14 cellular contexts compared by ENCODE assay signal in the genomic region with DNA sequence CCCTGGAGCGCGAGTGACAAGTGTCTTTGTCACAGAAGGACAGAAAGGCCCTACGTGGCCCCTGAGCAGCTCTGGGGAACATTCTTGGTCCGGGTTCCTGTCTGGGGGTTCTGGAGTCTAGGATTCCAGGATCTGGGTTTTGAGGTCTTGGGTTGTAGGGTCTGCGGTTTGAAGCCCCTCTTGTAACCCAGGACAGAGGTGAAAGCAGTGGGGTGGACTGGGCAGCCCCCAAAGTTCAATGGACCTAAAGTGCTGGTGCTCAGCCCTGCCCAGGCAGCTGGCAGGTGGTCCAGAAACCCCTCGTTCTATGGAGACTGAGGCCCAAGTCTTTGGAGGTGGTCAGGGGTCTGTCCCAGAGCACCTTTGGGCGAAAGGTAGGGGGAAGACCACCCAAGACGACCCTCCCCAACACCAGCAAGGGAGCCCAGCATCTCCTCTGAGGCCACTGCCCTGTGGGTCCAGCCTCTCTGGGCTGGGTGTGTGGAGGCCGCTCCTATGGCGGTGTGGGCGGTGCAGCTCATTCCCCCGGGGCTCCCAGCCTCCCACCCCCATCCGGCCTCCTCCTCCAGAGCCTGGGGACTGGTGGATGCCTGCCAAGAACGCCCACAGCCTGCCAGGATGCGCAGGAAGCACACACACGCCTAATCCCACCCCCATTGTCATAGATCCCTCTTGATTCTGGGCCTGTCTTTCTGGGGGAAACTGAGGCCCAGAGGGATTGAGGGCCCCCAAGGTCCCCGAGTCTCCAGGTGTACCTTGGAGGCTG. TPM values are rescaled to one million over a fixed set of nuclear protein-coding genes. Genes with fewer than 3 reads are reported as not detected.
A peak's percentile ranks its signal among the peaks of the same experiment; 100 is the strongest.
DNase-seq lines count a peak whose midpoint lies in the region; ATAC-seq and TF ChIP-seq lines count a peak whose summit lies in the region.
"Had no signal": no experiment of that assay in that cellular context is flagged by ENCODE, and none has a peak within 500 bp of the region (broad histone marks: within the 10 kb centered on the region; RNA-seq: fewer than 3 reads in every experiment).

No MANE protein-coding gene starts in this region.

- H3K27me3 Mint-ChIP-seq in neural progenitor cell (ENCODE audit: insufficient read depth, low read depth) (peaks cover 16% of the 10 kb centered on the region), endodermal cell (ENCODE audit: insufficient read depth) (peaks cover 10% of the 10 kb centered on the region)

- WGBS in endodermal cell (ENCODE audit: insufficient coverage in 1 of 2, insufficient read length in 1 of 2), 2 experiments, result 76 to 86% methylated on average over 6 to 17 of the region's 17 CpGs

- H3K4me3 Mint-ChIP-seq in neural progenitor cell (no peak overlapping the region), endodermal cell (no peak overlapping the region)
- H3K4me3 Mint-ChIP-seq: activated CD4-positive, alpha-beta memory T cell treated with anti-CD3 and anti-CD28 coated beads for 36 hours; activated naive CD8-positive, alpha-beta T cell treated with anti-CD3 and anti-CD28 coated beads, Interleukin-2, amount 10 ng/mL, durations not matched to agents 7 days and 5 days had no signal

- H3K79me2 ChIP-seq in neural progenitor cell (ENCODE audit: low read depth) (no peaks in the 10 kb centered on the region), Karpas-422 (ENCODE audit: low read length) (no peaks in the 10 kb centered on the region)

- H3K9me3 Mint-ChIP-seq in neural progenitor cell, result no peaks in the 10 kb centered on the region
- H3K9me3 Mint-ChIP-seq in endodermal cell, result no peaks in the 10 kb centered on the region
- H3K9me3 Mint-ChIP-seq: activated CD4-positive, alpha-beta memory T cell treated with anti-CD3 and anti-CD28 coated beads for 36 hours; activated naive CD8-positive, alpha-beta T cell treated with anti-CD3 and anti-CD28 coated beads, Interleukin-2, amount 10 ng/mL, durations not matched to agents 7 days and 5 days had no signal

- H3K36me3 Mint-ChIP-seq in neural progenitor cell (no peaks in the 10 kb centered on the region), endodermal cell (ENCODE audit: low read depth) (no peaks in the 10 kb centered on the region)
- H3K36me3 Mint-ChIP-seq: activated CD4-positive, alpha-beta memory T cell treated with anti-CD3 and anti-CD28 coated beads for 36 hours; activated naive CD8-positive, alpha-beta T cell treated with anti-CD3 and anti-CD28 coated beads, Interleukin-2, amount 10 ng/mL, durations not matched to agents 7 days and 5 days had no signal

- H3K4me1 ChIP-seq in neural progenitor cell (peaks cover 15% of the 10 kb centered on the region), Karpas-422 (ENCODE audit: low read length) (peaks cover 19% of the 10 kb centered on the region), endodermal cell (ENCODE audit: control insufficient read depth, insufficient read depth, low read length) (no peaks in the 10 kb centered on the region)

- H3K4me3 ChIP-seq in H7 (ENCODE audit: insufficient read depth, low read depth, low read length), result no peak overlapping the region
- no peak overlapping the region for H3K4me3 ChIP-seq in neural progenitor cell
- H3K4me3 ChIP-seq in Karpas-422 (ENCODE audit: low read length), result no peak overlapping the region
- no peak overlapping the region for H3K4me3 ChIP-seq in endodermal cell (ENCODE audit: low read length)

- H3K27me3 ChIP-seq in H7 (ENCODE audit: control insufficient read depth, insufficient read depth, low read length), result peaks cover under 1% of the 10 kb centered on the region; the same call in 1 of the 2 replicates
- H3K27me3 ChIP-seq in neural progenitor cell, result peaks cover 9% of the 10 kb centered on the region
- H3K27me3 ChIP-seq in Karpas-422 (ENCODE audit: low read length), result peaks cover 5% of the 10 kb centered on the region; the same call in 1 of the 2 replicates
- H3K27me3 ChIP-seq in endodermal cell (ENCODE audit: control insufficient read depth, insufficient read depth, low read length, poor library complexity, severe bottlenecking), result peaks cover 1% of the 10 kb centered on the region

- H4K20me1 ChIP-seq in neural progenitor cell (ENCODE audit: low read depth) (no peaks in the 10 kb centered on the region), Karpas-422 (ENCODE audit: insufficient read depth, low read depth, low read length) (no peaks in the 10 kb centered on the region)

- H3K9ac ChIP-seq in neural progenitor cell (no peak overlapping the region), Karpas-422 (ENCODE audit: low read length) (no peak overlapping the region), endodermal cell (ENCODE audit: extremely low read depth, low read length, poor library complexity, severe bottlenecking) (no peak overlapping the region)

- H3K36me3 ChIP-seq in H7 (replicated peaks; ENCODE audit: control insufficient read depth, insufficient read depth, low read length) (no peaks in the 10 kb centered on the region), neural progenitor cell (no peaks in the 10 kb centered on the region), Karpas-422 (ENCODE audit: insufficient read depth, low read length) (no peaks in the 10 kb centered on the region), endodermal cell (ENCODE audit: control insufficient read depth, insufficient read depth, low read length) (no peaks in the 10 kb centered on the region)
- H3K36me3 ChIP-seq: neutrophil had no signal

- H3K4me1 Mint-ChIP-seq in neural progenitor cell (peaks cover 3% of the 10 kb centered on the region), endodermal cell (no peaks in the 10 kb centered on the region)
- H3K4me1 Mint-ChIP-seq: activated naive CD8-positive, alpha-beta T cell treated with anti-CD3 and anti-CD28 coated beads, Interleukin-2, amount 10 ng/mL, durations not matched to agents 7 days and 5 days had no signal

- H3K27ac ChIP-seq in neural progenitor cell (no peak overlapping the region), Karpas-422 (ENCODE audit: low read length) (no peak overlapping the region), endodermal cell (ENCODE audit: low read depth, low read length) (no peak overlapping the region)
- H3K27ac ChIP-seq: neutrophil had no signal

- ATAC-seq in HG03432 (IDR thresholded peaks at IDR 0.05; ENCODE audit: unreplicated experiment), result no peak
- ATAC-seq in HG03280 (IDR thresholded peaks at IDR 0.05; ENCODE audit: unreplicated experiment), result no peak

- H3K27ac Mint-ChIP-seq in neural progenitor cell (no peak overlapping the region), endodermal cell (no peak overlapping the region)
- H3K27ac Mint-ChIP-seq: activated CD4-positive, alpha-beta memory T cell treated with anti-CD3 and anti-CD28 coated beads for 36 hours; activated naive CD8-positive, alpha-beta T cell treated with anti-CD3 and anti-CD28 coated beads, Interleukin-2, amount 10 ng/mL, durations not matched to agents 7 days and 5 days had no signal

- no peaks in the 10 kb centered on the region for H3K9me3 ChIP-seq in neural progenitor cell (ENCODE audit: low read depth)
- H3K9me3 ChIP-seq in Karpas-422 (ENCODE audit: low read length), result no peaks in the 10 kb centered on the region
- no peaks in the 10 kb centered on the region for H3K9me3 ChIP-seq in endodermal cell (ENCODE audit: control insufficient read depth, low read length)
- H3K9me3 ChIP-seq: neutrophil had no signal

- H2AFZ ChIP-seq in neural progenitor cell (replicated peaks) (peak overlapping the region; percentile 64), Karpas-422 (ENCODE audit: low read length) (no peak overlapping the region)

- H3K4me2 ChIP-seq in neural progenitor cell, result no peak overlapping the region
- H3K4me2 ChIP-seq in Karpas-422 (ENCODE audit: low read depth, low read length, poor library complexity, severe bottlenecking), result no peak overlapping the region

- no peaks in the 10 kb centered on the region for H3K9me2 ChIP-seq in Karpas-422 (replicated peaks; ENCODE audit: insufficient read depth, low read length)

- TF ChIP-seq CTCF in neural progenitor cell (IDR thresholded peaks at IDR 0.05) (no peak), endodermal cell (conservative IDR thresholded peaks at IDR 0.05) (no peak)

- peaks cover 25% of the 10 kb centered on the region for H3F3A ChIP-seq in neural progenitor cell (ENCODE audit: low read depth)

- DNase-seq in H7 (peak; percentile 48), NCI-H2171 treated with DMSO at 0.1 percent for 48 hours (lab: John Stamatoyannopoulos, UW) (peak; percentile 97), brain pericyte (ENCODE audit: low read depth, low spot score) (peak; percentile 46), neural progenitor cell (ENCODE audit: low spot score) (no peak), Karpas-422 (no peak), endodermal cell (no peak)
- DNase-seq: activated CD4-positive, alpha-beta memory T cell treated with anti-CD3 and anti-CD28 coated beads for 36 hours; activated naive CD8-positive, alpha-beta T cell treated with anti-CD3 and anti-CD28 coated beads, Interleukin-2, amount 10 ng/mL, durations not matched to agents 7 days and 5 days; GF-D8; GOT3; kidney glomerular epithelial cell had no signal

RNA-seq across cellular contexts. Expression of a gene that starts 30.2 kb away (rescaled TPM):
- 52.0 and 55.7 TPM in 2 replicates for total RNA-seq in H7 (2014; rRNA removed; shearing (Covaris generic))
- total RNA-seq in neural progenitor cell (ENCODE audit: low replicate concordance), result 10.8 and 47.4 TPM in 2 replicates
- 0.04 TPM in 2 replicates for total RNA-seq in Karpas-422 (2014; rRNA removed; shearing (Covaris generic); ENCODE audit: low replicate concordance)
- 10 to 100 TPM; 32.7 to 38.9 TPM for total RNA-seq in endodermal cell
- 28.5 TPM for polyA plus RNA-seq in endodermal cell (2013, experiment 1 of 2)
- polyA plus RNA-seq in endodermal cell (2013, experiment 2 of 2), result 27.2 TPM

RNA-seq across cellular contexts. Expression of a gene that starts 52.7 kb away (rescaled TPM):
- total RNA-seq in H7 (2014; rRNA removed; shearing (Covaris generic)), result 13.9 and 17.3 TPM in 2 replicates
- total RNA-seq in neural progenitor cell (ENCODE audit: low replicate concordance) (25.3 and 33.7 TPM in 2 replicates), endodermal cell (10 to 100 TPM; 30.3 to 31.5 TPM)
- 23.3 and 46.9 TPM in 2 replicates for total RNA-seq in Karpas-422 (2014; rRNA removed; shearing (Covaris generic); ENCODE audit: low replicate concordance)
- 23.8 TPM for polyA plus RNA-seq in endodermal cell (2013, experiment 1 of 2)
- polyA plus RNA-seq in endodermal cell (2013, experiment 2 of 2), result 24.8 TPM

Comparison
In these comparisons a context has a peak if more than half of its experiments do, and no peak if none do; other contexts are left out.
1. DNase-seq: peak in H7 (single experiment), NCI-H2171 treated with DMSO at 0.1 percent for 48 hours (single experiment) and brain pericyte (single experiment); none in neural progenitor cell (single experiment), Karpas-422 (single experiment) and endodermal cell (single experiment).
2. RNA of a gene that starts 30.2 kb away (total RNA-seq): 52.0 to 55.7 TPM in H7, 32.7 to 38.9 TPM in endodermal cell and 10.8 to 47.4 TPM in neural progenitor cell; 0.04 TPM in Karpas-422; every median in the first group is over 10 times any median in the second.